In the genomic region with DNA sequence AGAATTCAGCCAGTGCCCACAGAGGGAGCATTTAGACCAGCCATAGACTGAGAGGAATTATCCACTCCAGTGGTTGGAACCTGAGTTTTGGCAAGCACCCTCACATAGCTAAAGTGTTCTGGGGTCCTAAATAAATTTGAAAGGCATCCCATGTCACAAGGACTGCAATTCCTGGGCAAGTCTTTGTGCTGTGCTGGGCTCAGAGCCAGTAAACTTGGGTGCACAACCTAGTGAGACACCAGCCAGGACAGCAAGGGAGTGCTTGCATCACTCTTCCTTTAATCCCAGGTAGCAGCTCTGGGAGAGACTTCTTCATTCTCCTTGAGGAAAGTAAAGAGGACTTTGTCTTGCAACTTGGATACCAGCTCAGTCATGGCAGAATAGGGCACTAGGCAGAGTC, we compare ENCODE assay signal across 23 cellular contexts.
"Had no signal": no experiment of that assay in that cellular context is flagged by ENCODE, and none has a peak within 500 bp of the region (broad histone marks: within the 10 kb centered on the region; RNA-seq: fewer than 3 reads in every experiment).

No MANE protein-coding gene starts in this region.

- H3K4me3 ChIP-seq: K562 had no signal

- H3K9me3 ChIP-seq: SK-N-SH had no signal

- H3K27ac ChIP-seq: HL-60, KMS-11 had no signal

- ATAC-seq: K562, T-cell had no signal

- DNase-seq: Kasumi-1, MV-4-11, NCI-H1092, NCI-H1105 treated with DMSO at 0.1 percent for 48 hours, NCI-H1417 treated with DMSO at 0.1 percent for 48 hours, NCI-H146, NCI-H1694 treated with DMSO at 0.1 percent for 48 hours, NCI-H1930, NCI-H2081, NCI-H2107, NCI-H2171 treated with DMSO at 0.1 percent for 48 hours, NCI-H510A, NCI-H524 treated with DMSO at 0.1 percent for 48 hours, NCI-H69, NCI-H774, RPMI8226, SHP77, SK-N-SH, SW 1271, T-cell had no signal
